ENCODE assay signal across 29 cellular contexts in the genomic region with DNA sequence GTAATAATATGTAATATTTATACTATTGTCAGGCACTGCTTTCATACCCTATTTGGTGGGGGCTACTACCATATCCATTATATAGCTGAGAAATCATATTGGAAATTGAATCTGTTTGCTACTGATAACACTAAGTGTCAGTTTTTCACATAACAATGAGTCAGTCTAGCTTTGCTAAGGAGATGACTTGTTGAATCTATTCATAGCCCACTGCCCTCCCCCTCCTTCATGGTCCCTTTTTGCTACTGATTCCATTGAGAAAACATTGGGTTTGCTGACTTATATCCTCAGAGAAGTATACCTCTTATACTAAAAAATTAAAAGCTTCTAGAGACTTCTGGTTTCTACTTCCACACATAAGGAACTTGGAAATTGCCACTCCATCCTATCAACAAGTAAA.
"Had no signal": no experiment of that assay in that cellular context is flagged by ENCODE, and none has a peak within 500 bp of the region (broad histone marks: within the 10 kb centered on the region; RNA-seq: fewer than 3 reads in every experiment).

No MANE protein-coding gene starts in this region.

- H3K36me3 ChIP-seq: colonic mucosa, esophagus squamous epithelium had no signal

- DNase-seq: activated CD4-positive, alpha-beta memory T cell treated with anti-CD3 and anti-CD28 coated beads, Interleukin-2, amount 10 ng/mL, durations not matched to agents 7 days and 5 days; activated CD4-positive, alpha-beta T cell treated with anti-CD3 and anti-CD28 coated beads for 1 hour; activated CD4-positive, alpha-beta T cell treated with anti-CD3 and anti-CD28 coated beads for 4 hours; activated CD4-positive, alpha-beta T cell treated with anti-CD3 and anti-CD28 coated beads, Interleukin-2, amount 10 ng/mL, durations not matched to agents 7 days and 5 days; activated CD4-positive, alpha-beta T cell treated with anti-CD3 and anti-CD28 coated beads, Interleukin-2, amount 50 U/mL, for 4 hours; activated CD8-positive, alpha-beta memory T cell treated with anti-CD3 and anti-CD28 coated beads, Interleukin-2, amount 50 U/mL, for 48 hours; activated gamma-delta T cell; activated naive CD4-positive, alpha-beta T cell; activated naive CD4-positive, alpha-beta T cell treated with anti-CD3 and anti-CD28 coated beads, Interleukin-2, amount 50 U/mL, for 16 hours; activated T-cell treated with anti-CD3 and anti-CD28 coated beads for 4 hours; activated T-cell treated with anti-CD3 and anti-CD28 coated beads, Interleukin-2, amount 50 U/mL, for 24 hours; activated T-cell treated with anti-CD3 and anti-CD28 coated beads, Interleukin-2, amount 50 U/mL, for 72 hours; amniotic stem cell; anterior cingulate cortex; caudate nucleus; colonic mucosa; effector CD8-positive, alpha-beta T cell; esophagus squamous epithelium; foreskin melanocyte; head of caudate nucleus; T-helper 1 cell; T-helper 17 cell; T1000 had no signal

- H3K27me3 ChIP-seq: colonic mucosa, esophagus squamous epithelium had no signal

- H3K27ac ChIP-seq: colonic mucosa, epithelial cell of prostate, esophagus squamous epithelium, VCaP had no signal

- H3K4me1 ChIP-seq: colonic mucosa, esophagus squamous epithelium had no signal

- ATAC-seq: activated T-cell treated with anti-CD3 and anti-CD28 coated beads, Interleukin-2, amount 50 U/mL, for 72 hours; T-helper 17 cell; WTC11 had no signal

- H3K9me3 ChIP-seq: colonic mucosa, esophagus squamous epithelium had no signal

- H3K4me3 ChIP-seq: colonic mucosa, esophagus squamous epithelium had no signal

- FAIRE-seq: astrocyte, endometrium, endothelial cell of umbilical vein had no signal
